Comparison of ENCODE assay signal across 8 cellular contexts in the genomic region with DNA sequence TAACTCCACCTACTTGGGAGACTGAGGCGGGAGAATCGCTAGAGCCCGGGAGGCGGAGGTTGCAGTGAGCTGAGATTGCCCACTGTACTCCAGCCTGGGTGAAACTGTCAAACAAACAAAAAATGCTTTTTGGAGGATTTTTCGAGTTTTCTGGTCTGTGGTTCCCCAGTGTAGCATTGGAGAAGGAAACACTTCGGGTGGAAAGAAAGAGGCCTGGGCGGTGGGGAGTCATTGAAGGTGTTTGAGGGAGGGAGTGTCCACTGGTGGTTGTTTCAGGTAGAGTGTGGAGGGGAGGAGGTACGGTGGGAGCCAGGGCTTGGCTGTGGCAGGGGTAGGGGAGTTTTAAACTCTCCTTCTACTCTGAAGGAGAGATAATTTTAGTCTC. TPM values are rescaled to one million over a fixed set of nuclear protein-coding genes. Genes with fewer than 3 reads are reported as not detected.
DNase-seq lines count a peak whose midpoint lies in the region; ATAC-seq, FAIRE-seq and TF ChIP-seq lines count a peak whose summit lies in the region.

No MANE protein-coding gene starts in this region.

- H3K9ac ChIP-seq in K562 (ENCODE audit: insufficient read depth in 1 of 2, low read depth in 2 of 2, low read length in 2 of 2): peak overlapping the region; percentile 75 to 98; a peak in 3 of 4 replicates

- CTCF ChIA-PET in activated naive CD4-positive, alpha-beta T cell treated with anti-CD3 and anti-CD28 coated beads, Interleukin-2, amount 10 ng/mL, durations not matched to agents 7 days and 5 days (lab: Charles Lee): interaction anchor here (2.1 kb wide), 1 partner anchor 160 kb away, joined by 5 read pairs; a partner anchor contains a TSS
- CTCF ChIA-PET in K562 (lab: Yijun Ruan, JAX; ENCODE audit: low intra/inter-chr PET ratio): no interaction called here

- BruUV-seq in K562 (replicated peaks; lab: Mats Ljungman, UMichigan): no TSS peak

- no peak for TF ChIP-seq POLR2A in K562 (conservative IDR thresholded peaks at IDR 0.05)
- TF ChIP-seq POLR2A in tibial nerve (IDR thresholded peaks at IDR 0.05): no peak

- H3K27ac Mint-ChIP-seq in activated naive CD4-positive, alpha-beta T cell treated with anti-CD3 and anti-CD28 coated beads, Interleukin-2, amount 10 ng/mL, durations not matched to agents 7 days and 5 days: peak overlapping the region; percentile 93

- H3K9me3 ChIP-seq in K562 (replicated peaks; ENCODE audit: control insufficient read depth, insufficient read depth, low read depth, low read length) (no peaks in the 10 kb centered on the region), lower lobe of right lung (no peaks in the 10 kb centered on the region), tibial nerve (no peaks in the 10 kb centered on the region)

- WGBS in K562 (ENCODE audit: insufficient coverage, low coverage, missing lambda C conversion rate): 12% methylated on average over 8 of the region's 8 CpGs
- WGBS in tibial nerve, 2 donors: 38 to 39% methylated on average over 8 of the region's 8 CpGs

- H3K4me3 ChIP-seq in K562 (peak overlapping the region; percentile 65), lower lobe of right lung (peak overlapping the region; percentile 99), tibial nerve (peak overlapping the region; percentile 81 to 99 (median 93))

- H3K36me3 ChIP-seq in K562 (ENCODE audit: control insufficient read depth, insufficient read depth, low read length): peaks cover 16% of the 10 kb centered on the region; the same call in 2 of the 3 replicates
- H3K36me3 ChIP-seq in lower lobe of right lung: peaks cover 12% of the 10 kb centered on the region
- peaks cover 0 to 26% (median 0%) of the 10 kb centered on the region in 3 donors for H3K36me3 ChIP-seq in tibial nerve

- no peak for DNase-seq in activated naive CD4-positive, alpha-beta T cell treated with anti-CD3 and anti-CD28 coated beads, Interleukin-2, amount 10 ng/mL, durations not matched to agents 7 days and 5 days
- no peak for DNase-seq in activated naive CD4-positive, alpha-beta T cell treated with anti-CD3 and anti-CD28 coated beads, Interleukin-2, amount 50 U/mL, for 16 hours
- DNase-seq in K562 (ENCODE audit: extremely low read depth in 1 of 4, low spot score in 3 of 4) (no peak), lower lobe of right lung (no peak), tibial nerve (ENCODE audit: low spot score in 2 of 2) (no peak)
- no peak for DNase-seq in stimulated activated naive CD4-positive, alpha-beta T cell treated with Interleukin-2 at 50 U/mL for 16 hours (lab: John Stamatoyannopoulos, UW)

- TF ChIP-seq RAD21 in K562 (CRISPR knock-in tag; conservative IDR thresholded peaks at IDR 0.05 in 1 of 2, IDR thresholded peaks at IDR 0.05 in 1 of 2): no peak

- peak overlapping the region; percentile 98 for H3K4me3 Mint-ChIP-seq in activated naive CD4-positive, alpha-beta T cell treated with anti-CD3 and anti-CD28 coated beads, Interleukin-2, amount 10 ng/mL, durations not matched to agents 7 days and 5 days

- TF ChIP-seq EP300 in K562 (IDR thresholded peaks at IDR 0.05; ENCODE audit: low read length) (no peak), tibial nerve (IDR thresholded peaks at IDR 0.05) (no peak)

- peaks cover 61% of the 10 kb centered on the region for H3K4me1 Mint-ChIP-seq in activated naive CD4-positive, alpha-beta T cell treated with anti-CD3 and anti-CD28 coated beads, Interleukin-2, amount 10 ng/mL, durations not matched to agents 7 days and 5 days

- no peak overlapping the region for H2AFZ ChIP-seq in K562 (ENCODE audit: low read depth, low read length)

- peaks cover 27% of the 10 kb centered on the region for H3K79me2 ChIP-seq in K562 (ENCODE audit: control insufficient read depth, insufficient read depth, low read length)

- FAIRE-seq in K562 (lab: Jason Lieb, UNC): no peak

- H3K9me3 Mint-ChIP-seq in activated naive CD4-positive, alpha-beta T cell treated with anti-CD3 and anti-CD28 coated beads, Interleukin-2, amount 10 ng/mL, durations not matched to agents 7 days and 5 days: no peaks in the 10 kb centered on the region

- in situ Hi-C loops in K562 (cut with MboI): no loop called here

- H3K27me3 ChIP-seq in K562 (ENCODE audit: control insufficient read depth in 2 of 2, insufficient read depth in 2 of 2, low read length in 2 of 2) (no peaks in the 10 kb centered on the region), lower lobe of right lung (ENCODE audit: low read depth) (no peaks in the 10 kb centered on the region), tibial nerve (no peaks in the 10 kb centered on the region)

- no peaks in the 10 kb centered on the region for H3K27me3 Mint-ChIP-seq in activated naive CD4-positive, alpha-beta T cell treated with anti-CD3 and anti-CD28 coated beads, Interleukin-2, amount 10 ng/mL, durations not matched to agents 7 days and 5 days

- H3K4me2 ChIP-seq in K562 (ENCODE audit: insufficient read depth, low read length): peak overlapping the region; percentile 80

- TF ChIP-seq CTCF in K562 (IDR thresholded peaks at IDR 0.05 in 2 of 3, conservative IDR thresholded peaks at IDR 0.05 in 1 of 3; ENCODE audit: insufficient read depth in 2 of 3, low read depth in 1 of 3, low read length in 3 of 3): no peak
- TF ChIP-seq CTCF in lower lobe of right lung (IDR thresholded peaks at IDR 0.05): no peak
- TF ChIP-seq CTCF in tibial nerve (IDR thresholded peaks at IDR 0.05): no peak

- no peak for ATAC-seq in K562
- ATAC-seq in lower lobe of right lung: no peak
- no peak for ATAC-seq in GM21447 (IDR thresholded peaks at IDR 0.05; ENCODE audit: unreplicated experiment)
- ATAC-seq in GM19467 (IDR thresholded peaks at IDR 0.05; ENCODE audit: unreplicated experiment): no peak

- H3K4me1 ChIP-seq in K562 (replicated peaks in 1 of 2; ENCODE audit: control insufficient read depth in 2 of 2, insufficient read depth in 2 of 2, low read length in 2 of 2): peaks cover 48 to 66% of the 10 kb centered on the region in 2 experiments
- H3K4me1 ChIP-seq in lower lobe of right lung: peaks cover 59% of the 10 kb centered on the region
- peaks cover 0 to 45% (median 34%) of the 10 kb centered on the region in 4 donors for H3K4me1 ChIP-seq in tibial nerve

- POLR2A ChIA-PET in K562 (lab: Yijun Ruan, JAX): interaction anchor here (0.5 to 1.3 kb wide), 3 partner anchors 9 to 203 kb away, joined by 3 to 6 read pairs (median 5); no protein-coding TSS in a partner anchor

- H3K27ac ChIP-seq in K562 (ENCODE audit: extremely low read depth, low read depth, low read length) (peak overlapping the region; percentile 84), lower lobe of right lung (peak overlapping the region; percentile 98), tibial nerve (peak overlapping the region; percentile 96 to 99 (median 98))

- no peaks in the 10 kb centered on the region for H4K20me1 ChIP-seq in K562 (replicated peaks; ENCODE audit: control insufficient read depth, insufficient read depth, low read length)

- intact Hi-C loops in K562 (cut with micrococcal nuclease): no loop called here
- intact Hi-C loops in lower lobe of right lung (cut with DNase I): no loop called here

- H3K36me3 Mint-ChIP-seq in activated naive CD4-positive, alpha-beta T cell treated with anti-CD3 and anti-CD28 coated beads, Interleukin-2, amount 10 ng/mL, durations not matched to agents 7 days and 5 days: peaks cover 19% of the 10 kb centered on the region

- no peaks in the 10 kb centered on the region for H3K9me1 ChIP-seq in K562 (ENCODE audit: control insufficient read depth, insufficient read depth, low read length)

RNA-seq across cellular contexts. Expression of a gene that starts 1.2 kb away (rescaled TPM):
- total RNA-seq in K562 (2011; cell fraction: chromatin; rRNA removed; ENCODE audit: low replicate concordance): 548 and 579 TPM in 2 replicates
- total RNA-seq in K562 (2011; cell fraction: nucleolus; rRNA removed): 219 and 226 TPM in 2 replicates
- total RNA-seq in K562 (2011; cell fraction: nucleoplasm; rRNA removed): 260 and 263 TPM in 2 replicates
- total RNA-seq in K562 (2014; rRNA removed) (13.2 and 17.1 TPM in 2 replicates), K562 (2014; rRNA removed; fragmentation: Illumina TruSeq; extraction: Trizol) (19.8 and 20.9 TPM in 2 replicates), K562 (2015; rRNA removed; fragmentation: Illumina TruSeq; extraction: Trizol) (17.8 and 17.9 TPM in 2 replicates), K562 (2021) (33.6 and 34.3 TPM in 2 replicates), lower lobe of right lung (300 TPM), tibial nerve (100 to 1,000 TPM; 107 to 148 (median 119) TPM)
- polyA plus RNA-seq in K562 (2011; rRNA removed) (26.7 and 36.2 TPM in 2 replicates), K562 (2014; fragmentation: Illumina TruSeq; extraction: Trizol) (24.2 and 26.9 TPM in 2 replicates), K562 (2014; fragmentation: Nextera tagmentation; extraction: Ambion mirVana) (1 to 10 TPM; 5.3 to 7.1 TPM), K562 (2014; rRNA removed) (15.9 and 20.1 TPM in 2 replicates)
- 14.1 and 15.8 TPM in 2 replicates for polyA plus RNA-seq in K562 (2011; cell fraction: cytosol; rRNA removed)
- polyA plus RNA-seq in K562 (2011; cell fraction: nucleus; rRNA removed): 220 and 234 TPM in 2 replicates
- 27.2 and 54.8 TPM in 2 replicates for polyA plus RNA-seq in K562 (2012)
- polyA minus RNA-seq in K562 (2011; rRNA and poly(A)+ RNA removed): 58.3 and 80.5 TPM in 2 replicates
- polyA minus RNA-seq in K562 (2011; cell fraction: cytosol; rRNA and poly(A)+ RNA removed): 48.1 and 56.1 TPM in 2 replicates
- polyA minus RNA-seq in K562 (2011; cell fraction: nucleus; rRNA and poly(A)+ RNA removed): 71.6 and 112 TPM in 2 replicates

RNA-seq across cellular contexts. Expression of a gene that starts 41.7 kb away (rescaled TPM):
- total RNA-seq in K562 (2011; cell fraction: chromatin; rRNA removed; ENCODE audit: low replicate concordance): 8.5 and 21.1 TPM in 2 replicates
- 13.3 and 15.8 TPM in 2 replicates for total RNA-seq in K562 (2011; cell fraction: nucleolus; rRNA removed)
- 6.9 and 13.1 TPM in 2 replicates for total RNA-seq in K562 (2011; cell fraction: nucleoplasm; rRNA removed)
- total RNA-seq in K562 (2014; rRNA removed): 1.5 and 3.4 TPM in 2 replicates
- total RNA-seq in K562 (2014; rRNA removed; fragmentation: Illumina TruSeq; extraction: Trizol): 0.38 and 0.91 TPM in 2 replicates
- 1.0 and 1.4 TPM in 2 replicates for total RNA-seq in K562 (2015; rRNA removed; fragmentation: Illumina TruSeq; extraction: Trizol)
- total RNA-seq in K562 (2021): 3.1 and 4.0 TPM in 2 replicates
- 0.52 and 0.53 TPM in 2 replicates for polyA plus RNA-seq in K562 (2011; rRNA removed)
- 0.43 and 1.2 TPM in 2 replicates for polyA plus RNA-seq in K562 (2011; cell fraction: cytosol; rRNA removed)
- polyA plus RNA-seq in K562 (2011; cell fraction: nucleus; rRNA removed): 4.1 and 8.1 TPM in 2 replicates
- polyA plus RNA-seq in K562 (2012): 2.7 and 5.4 TPM in 2 replicates
- 1.4 and 1.9 TPM in 2 replicates for polyA plus RNA-seq in K562 (2014; fragmentation: Illumina TruSeq; extraction: Trizol)
- polyA plus RNA-seq in K562 (2014; fragmentation: Nextera tagmentation; extraction: Ambion mirVana): under 1 TPM in 1 of 2 experiments, not detected in 1; 0.06 TPM
- 2.8 and 4.2 TPM in 2 replicates for polyA plus RNA-seq in K562 (2014; rRNA removed)
- polyA minus RNA-seq in K562 (2011; rRNA and poly(A)+ RNA removed): 0.46 TPM in 1 of 2 replicates, not detected in the other
- polyA minus RNA-seq in K562 (2011; cell fraction: cytosol; rRNA and poly(A)+ RNA removed): 0.57 and 1.9 TPM in 2 replicates
- 1.2 and 2.0 TPM in 2 replicates for polyA minus RNA-seq in K562 (2011; cell fraction: nucleus; rRNA and poly(A)+ RNA removed)
- total RNA-seq in lower lobe of right lung: 42.4 TPM
- 10 to 100 TPM; 14.4 to 44.7 (median 21.5) TPM for total RNA-seq in tibial nerve

RNA-seq across cellular contexts. Expression of a gene that starts 41.8 kb away (rescaled TPM):
- total RNA-seq in K562 (2011; cell fraction: chromatin; rRNA removed; ENCODE audit: low replicate concordance): 47.4 and 72.7 TPM in 2 replicates
- total RNA-seq in K562 (2011; cell fraction: nucleolus; rRNA removed): 43.5 and 52.4 TPM in 2 replicates
- 40.5 and 41.1 TPM in 2 replicates for total RNA-seq in K562 (2011; cell fraction: nucleoplasm; rRNA removed)
- total RNA-seq in K562 (2014; rRNA removed) (5.1 and 7.3 TPM in 2 replicates), K562 (2014; rRNA removed; fragmentation: Illumina TruSeq; extraction: Trizol) (2.5 and 2.6 TPM in 2 replicates), K562 (2015; rRNA removed; fragmentation: Illumina TruSeq; extraction: Trizol) (4.6 and 4.9 TPM in 2 replicates), K562 (2021) (11.8 and 15.7 TPM in 2 replicates), lower lobe of right lung (57.8 TPM), tibial nerve (10 to 100 TPM; 26.1 to 50.5 (median 34.6) TPM)
- polyA plus RNA-seq in K562 (2011; rRNA removed) (2.5 and 4.8 TPM in 2 replicates), K562 (2014; fragmentation: Illumina TruSeq; extraction: Trizol) (6.3 and 11.2 TPM in 2 replicates), K562 (2014; fragmentation: Nextera tagmentation; extraction: Ambion mirVana) (under 1 TPM; 0.25 to 0.31 TPM), K562 (2014; rRNA removed) (8.2 and 9.8 TPM in 2 replicates)
- polyA plus RNA-seq in K562 (2011; cell fraction: cytosol; rRNA removed): 3.7 and 4.2 TPM in 2 replicates
- polyA plus RNA-seq in K562 (2011; cell fraction: nucleus; rRNA removed): 19.2 and 29.1 TPM in 2 replicates
- 13.7 and 21.2 TPM in 2 replicates for polyA plus RNA-seq in K562 (2012)
- polyA minus RNA-seq in K562 (2011; rRNA and poly(A)+ RNA removed): 2.6 TPM in 2 replicates
- 4.5 and 6.9 TPM in 2 replicates for polyA minus RNA-seq in K562 (2011; cell fraction: cytosol; rRNA and poly(A)+ RNA removed)
- polyA minus RNA-seq in K562 (2011; cell fraction: nucleus; rRNA and poly(A)+ RNA removed): 3.4 and 6.3 TPM in 2 replicates
